In the genomic region with DNA sequence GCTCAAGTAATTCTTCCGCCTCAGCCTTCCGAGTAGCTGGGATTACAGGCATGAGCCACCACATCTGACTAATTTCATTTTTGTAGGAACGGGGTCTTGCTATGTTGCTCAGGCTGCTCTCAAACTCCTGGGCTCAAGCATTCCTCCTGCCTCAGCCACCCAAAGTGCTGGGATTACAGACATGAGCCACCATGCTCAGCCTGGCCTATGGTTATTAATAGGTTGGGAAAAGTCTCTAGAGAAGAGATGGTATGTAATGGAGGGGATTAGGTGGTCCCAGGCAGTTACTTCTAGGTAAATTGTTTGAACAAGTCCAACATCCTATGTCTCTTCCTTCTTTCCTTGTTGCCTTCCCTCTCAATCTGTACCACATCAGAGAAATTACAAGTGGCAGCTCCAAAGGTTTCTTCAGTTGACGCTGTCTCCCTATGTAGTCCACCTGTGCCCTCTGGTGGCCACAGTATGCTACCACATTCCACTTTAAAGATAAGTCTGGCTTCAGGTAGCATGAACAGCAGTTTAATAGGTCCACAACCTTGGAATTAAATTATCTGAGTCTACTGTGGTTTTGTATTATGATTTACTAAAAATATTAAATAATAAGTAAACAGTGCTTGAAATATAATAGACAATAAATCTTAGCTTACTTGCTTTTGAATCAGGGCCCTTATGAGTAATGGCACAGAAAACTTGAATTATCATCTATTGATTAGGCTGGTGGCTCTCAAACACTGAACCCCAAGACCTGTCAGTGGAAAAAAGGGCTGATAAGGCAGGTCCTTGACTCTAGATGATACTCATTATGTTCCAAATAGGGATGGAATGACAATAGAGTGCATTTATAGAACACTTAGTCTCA, we compare ENCODE assay signal across 8 cellular contexts.
DNase-seq lines count a peak whose midpoint lies in the region; ATAC-seq lines count a peak whose summit lies in the region.

No MANE protein-coding gene starts in this region.

- DNase-seq in GDM1 (lab: John Stamatoyannopoulos, UW) (peak; percentile 47), NCI-H187 (lab: John Stamatoyannopoulos, UW) (peak; percentile 23 to 46), T-helper 22 cell (ENCODE audit: low read depth) (peak; percentile 12), astrocyte of the hippocampus (ENCODE audit: low read depth, low spot score) (peak; percentile 87), hypothalamus (lab: John Stamatoyannopoulos, UW) (peak in 32 of 51 donors; percentile 2 to 75 (median 39)), smooth muscle cell of the brain vasculature (ENCODE audit: low read depth, low spot score) (peak; percentile 55)

- peak; percentile 84 for ATAC-seq in HG02642 (IDR thresholded peaks at IDR 0.05; ENCODE audit: poor library complexity, unreplicated experiment)
- ATAC-seq in HG02840 (IDR thresholded peaks at IDR 0.05; ENCODE audit: low FRiP score, unreplicated experiment) = no peak

Comparison
In these comparisons a context has a peak if more than half of its experiments do, and no peak if none do; other contexts are left out.
1. DNase-seq: peak in every context shown above with its lines; median percentile 87 in astrocyte of the hippocampus; 55 in smooth muscle cell of the brain vasculature; 47 in GDM1; 39 in hypothalamus; 34 in NCI-H187; 12 in T-helper 22 cell.